In the genomic region with DNA sequence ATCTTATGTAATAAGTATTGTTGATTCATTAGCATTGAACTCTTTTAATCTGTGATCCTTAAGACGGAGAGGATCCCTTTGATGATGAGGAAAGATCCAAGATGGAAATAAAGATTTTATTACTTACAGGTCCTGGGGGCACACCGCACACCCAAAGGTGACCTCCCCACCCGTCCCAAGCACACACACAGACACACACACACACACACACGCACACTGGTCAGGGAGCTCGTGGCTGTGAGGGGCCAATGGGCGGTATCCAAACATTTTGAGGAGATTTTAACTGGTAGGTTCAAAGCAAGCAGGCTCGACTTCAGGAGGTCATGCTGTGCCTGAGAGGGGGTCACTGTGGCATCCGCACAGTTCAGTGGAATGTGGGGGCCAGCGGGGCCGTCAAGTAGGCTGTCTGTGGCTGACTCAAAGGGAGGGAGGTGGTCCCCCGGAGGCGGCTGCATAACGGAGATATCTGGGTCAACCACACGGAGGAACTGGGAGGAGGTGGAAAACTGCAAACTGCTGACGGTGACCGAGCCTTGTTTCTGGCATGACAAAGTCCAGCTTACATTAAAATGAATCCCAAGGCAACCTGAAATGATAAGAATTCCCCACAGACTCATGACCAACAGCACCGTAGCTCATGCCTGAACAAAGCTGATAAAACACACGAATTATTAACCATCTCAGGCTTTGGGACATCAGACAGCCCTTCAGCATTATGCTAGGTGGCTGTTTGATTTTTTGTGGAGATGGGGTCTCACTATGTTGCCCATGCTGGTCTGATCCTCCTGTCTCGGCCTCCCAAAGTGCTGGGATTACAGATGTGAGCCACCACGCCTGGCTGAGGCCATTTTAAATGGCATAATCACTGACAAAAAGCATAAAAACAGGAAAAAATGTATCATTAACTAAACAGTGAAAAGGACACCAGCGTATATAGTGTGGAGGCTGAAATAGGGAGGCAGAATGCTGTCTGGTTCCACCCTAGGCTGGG, we compare ENCODE assay signal across 28 cellular contexts. TPM values are rescaled to one million over a fixed set of nuclear protein-coding genes. Genes with fewer than 3 reads are reported as not detected.
DNase-seq lines count a peak whose midpoint lies in the region; ATAC-seq, FAIRE-seq and TF ChIP-seq lines count a peak whose summit lies in the region.
"Had no signal": no experiment of that assay in that cellular context is flagged by ENCODE, and none has a peak within 500 bp of the region (broad histone marks: within the 10 kb centered on the region; RNA-seq: fewer than 3 reads in every experiment).

No MANE protein-coding gene starts in this region.

- 76 to 87% (median 79%) methylated on average over 21 of the region's 21 CpGs for WGBS in heart left ventricle, 4 donors
- WGBS in adrenal gland, 4 donors = 59 to 82% (median 65%) methylated on average over 21 of the region's 21 CpGs
- WGBS in hepatocyte (ENCODE audit: low lambda C conversion rate, missing lambda C conversion rate) = 70% methylated on average over 21 of the region's 21 CpGs

- H3K4me3 Mint-ChIP-seq in stimulated activated memory B cell treated with anti-CD40 and anti-IgM and Interleukin-4, amounts not matched to agents 10 μg/mL and 1 μg/mL and 100 μg/mL, for 72 hours = no peak overlapping the region
- H3K4me3 Mint-ChIP-seq: CD8-positive, alpha-beta T cell; HFFc6 had no signal

- no peaks in the 10 kb centered on the region for H3K79me2 ChIP-seq in hepatocyte

- TF ChIP-seq CTCF in heart left ventricle (IDR thresholded peaks at IDR 0.05) (no peak), adrenal gland (IDR thresholded peaks at IDR 0.05) (no peak), hepatocyte (IDR thresholded peaks at IDR 0.05; ENCODE audit: poor library complexity) (no peak)

- peaks cover 52% of the 10 kb centered on the region for H3K36me3 Mint-ChIP-seq in stimulated activated memory B cell treated with anti-CD40 and anti-IgM and Interleukin-4, amounts not matched to agents 10 μg/mL and 1 μg/mL and 100 μg/mL, for 72 hours

- H3K27ac Mint-ChIP-seq in stimulated activated memory B cell treated with anti-CD40 and anti-IgM and Interleukin-4, amounts not matched to agents 10 μg/mL and 1 μg/mL and 100 μg/mL, for 72 hours = no peak overlapping the region
- H3K27ac Mint-ChIP-seq: CD8-positive, alpha-beta T cell; HFFc6 had no signal

- peak; percentile 26 for DNase-seq in Right ventricle myocardium superior
- DNase-seq in heart left ventricle = no peak
- peak in 4 of 7 donors; percentile 44 to 71 (median 55) for DNase-seq in adrenal gland
- peak; percentile 71 for DNase-seq in hepatocyte (ENCODE audit: low spot score)
- DNase-seq in HAP-1 (ENCODE audit: low spot score in 2 of 2) = no peak
- DNase-seq in GM12892 (ENCODE audit: insufficient read length) = no peak
- DNase-seq in NCI-H524 (lab: John Stamatoyannopoulos, UW) = no peak
- DNase-seq: AML-193; C1 segment of cervical spinal cord; Calu3; CD8-positive, alpha-beta T cell; DMS153; HFFc6; Kasumi-1; NCI-H1694 treated with DMSO at 0.1 percent for 48 hours; NCI-H2081 treated with DMSO at 0.1 percent for 48 hours; NCI-H2171 treated with DMSO at 0.1 percent for 48 hours; SIG-M5 had no signal

- H3K4me2 ChIP-seq in hepatocyte = peak overlapping the region; percentile 66

- H3K4me1 ChIP-seq in heart left ventricle = peaks cover 0 to 7% (median 0%) of the 10 kb centered on the region in 12 donors
- H3K4me1 ChIP-seq in adrenal gland (replicated peaks in 1 of 2) = peaks cover 0 to 17% of the 10 kb centered on the region in 2 donors
- H3K4me1 ChIP-seq in hepatocyte (ENCODE audit: insufficient read depth) = peaks cover 14% of the 10 kb centered on the region
- H3K4me1 ChIP-seq in HAP-1 = no peaks in the 10 kb centered on the region

- in situ Hi-C loops in HAP-1 (cut with MboI; ENCODE audit: low sequenced_read_pairs) = loop anchor here (5.0 kb wide), 1 partner anchor 45 kb away; no protein-coding TSS in a partner anchor

- H4K20me1 ChIP-seq in hepatocyte (ENCODE audit: insufficient read depth, poor library complexity, severe bottlenecking) = no peaks in the 10 kb centered on the region

- H3K4me3 ChIP-seq in heart left ventricle (no peak overlapping the region), adrenal gland (no peak overlapping the region), hepatocyte (no peak overlapping the region), HAP-1 (no peak overlapping the region)

- H3K9me3 ChIP-seq in heart left ventricle (no peaks in the 10 kb centered on the region), adrenal gland (replicated peaks in 1 of 3) (no peaks in the 10 kb centered on the region), hepatocyte (ENCODE audit: low read depth) (no peaks in the 10 kb centered on the region), HAP-1 (no peaks in the 10 kb centered on the region)

- no peaks in the 10 kb centered on the region for H3K27me3 ChIP-seq in heart left ventricle
- no peaks in the 10 kb centered on the region for H3K27me3 ChIP-seq in adrenal gland
- H3K27me3 ChIP-seq in hepatocyte = no peaks in the 10 kb centered on the region
- H3K27me3 ChIP-seq in HAP-1 (ENCODE audit: low read depth) = no peaks in the 10 kb centered on the region

- no peak overlapping the region for H2AFZ ChIP-seq in hepatocyte

- H3K27ac ChIP-seq in heart left ventricle (no peak overlapping the region), adrenal gland (peak overlapping the region in 1 of 5 donors; percentile 50), hepatocyte (peak overlapping the region; percentile 92)

- no peaks in the 10 kb centered on the region for H3K9me2 ChIP-seq in hepatocyte (replicated peaks; ENCODE audit: insufficient read depth)

- TF ChIP-seq POLR2A in heart left ventricle (IDR thresholded peaks at IDR 0.05) (no peak), adrenal gland (IDR thresholded peaks at IDR 0.05) (no peak), GM12892 (IDR thresholded peaks at IDR 0.05; ENCODE audit: low read depth, low read length) (no peak)

- no peaks in the 10 kb centered on the region for H3K27me3 Mint-ChIP-seq in stimulated activated memory B cell treated with anti-CD40 and anti-IgM and Interleukin-4, amounts not matched to agents 10 μg/mL and 1 μg/mL and 100 μg/mL, for 72 hours

- H3K9me3 Mint-ChIP-seq in stimulated activated memory B cell treated with anti-CD40 and anti-IgM and Interleukin-4, amounts not matched to agents 10 μg/mL and 1 μg/mL and 100 μg/mL, for 72 hours = no peaks in the 10 kb centered on the region
- H3K9me3 Mint-ChIP-seq: CD8-positive, alpha-beta T cell; HFFc6 had no signal

- H3K36me3 ChIP-seq in heart left ventricle = peaks cover 0 to 87% (median 77%) of the 10 kb centered on the region in 9 donors
- H3K36me3 ChIP-seq in adrenal gland (replicated peaks in 1 of 2) = peaks cover 0 to 33% of the 10 kb centered on the region in 2 donors
- H3K36me3 ChIP-seq in hepatocyte (replicated peaks; ENCODE audit: insufficient read depth, low read depth) = no peaks in the 10 kb centered on the region
- H3K36me3 ChIP-seq in HAP-1 (replicated peaks) = no peaks in the 10 kb centered on the region

- no peak for FAIRE-seq in GM12892 (lab: Jason Lieb, UNC)
- FAIRE-seq: G401.6, H54 had no signal

- no peaks in the 10 kb centered on the region for H3K4me1 Mint-ChIP-seq in stimulated activated memory B cell treated with anti-CD40 and anti-IgM and Interleukin-4, amounts not matched to agents 10 μg/mL and 1 μg/mL and 100 μg/mL, for 72 hours

- intact Hi-C loops in Right ventricle myocardium superior (cut with DNase I) (loop anchor here (5.0 kb wide), 1 partner anchor 45 kb away; no protein-coding TSS in a partner anchor), heart left ventricle (cut with DNase I) (loop anchor here in 7 of 10 donors (2.0 to 5.0 kb wide), 4 partner anchors 41 to 47 kb away; no protein-coding TSS in a partner anchor), adrenal gland (cut with DNase I) (no loop called here)

- ATAC-seq in Right ventricle myocardium superior (ENCODE audit: poor library complexity) = no peak
- no peak for ATAC-seq in heart left ventricle
- ATAC-seq in stimulated activated memory B cell treated with anti-CD40 and anti-IgM and Interleukin-4, amounts not matched to agents 10 μg/mL and 1 μg/mL and 100 μg/mL, for 72 hours = no peak
- ATAC-seq: CD8-positive, alpha-beta T cell; SK-N-SH treated with all-trans-retinoic acid at 6 μM for 48 hours had no signal

RNA-seq across cellular contexts. Expression of a gene that starts 20.9 kb away (rescaled TPM):
- 0.75 TPM for total RNA-seq in Right ventricle myocardium superior
- total RNA-seq in heart left ventricle = 1 to 10 TPM in 5 of 9 donors, under 1 TPM in 2, not detected in 2; 0.37 to 3.0 (median 1.2) TPM
- polyA plus RNA-seq in heart left ventricle = under 1 TPM; 0.22 to 0.80 TPM
- total RNA-seq in adrenal gland = 100 to 1,000 TPM in 2 of 8 donors, 10 to 100 TPM in 6; 11.7 to 140 (median 53.6) TPM
- 10 to 100 TPM; 11.2 to 27.6 (median 20.9) TPM for polyA plus RNA-seq in adrenal gland
- 15.8 and 21.2 TPM in 2 replicates for total RNA-seq in hepatocyte
- polyA plus RNA-seq in hepatocyte = 3.9 and 6.0 TPM in 2 replicates
- not detected for polyA plus RNA-seq in GM12892 (2012; ENCODE audit: missing spikeins)
- total RNA-seq: A172; Calu3; CD8-positive, alpha-beta T cell; Daoy; HFFc6; MCF 10A; OCI-LY7; RPMI7951 had no signal
- polyA plus RNA-seq: AG04450 had no signal

RNA-seq across cellular contexts. Expression of a gene that starts 43.3 kb away (rescaled TPM):
- 22.2 TPM for total RNA-seq in Right ventricle myocardium superior
- 10 to 100 TPM; 17.8 to 33.7 (median 23.1) TPM for total RNA-seq in heart left ventricle
- polyA plus RNA-seq in heart left ventricle = 10 to 100 TPM in 1 of 2 donors, 1 to 10 TPM in 1; 9.9 to 32.4 TPM
- 10 to 100 TPM; 28.1 to 60.3 (median 48.3) TPM for total RNA-seq in adrenal gland
- polyA plus RNA-seq in adrenal gland = 10 to 100 TPM; 12.1 to 47.2 (median 26.5) TPM
- 36.7 and 39.7 TPM in 2 replicates for total RNA-seq in hepatocyte
- polyA plus RNA-seq in hepatocyte = 41.8 and 42.3 TPM in 2 replicates
- polyA plus RNA-seq in GM12892 (2012; ENCODE audit: missing spikeins) = 26.5 TPM

RNA-seq across cellular contexts. Expression of a gene that starts 43.9 kb away (rescaled TPM):
- total RNA-seq in Right ventricle myocardium superior (3.7 TPM), heart left ventricle (1 to 10 TPM; 2.3 to 6.5 (median 3.9) TPM), adrenal gland (10 to 100 TPM in 1 of 8 donors, 1 to 10 TPM in 7; 6.0 to 10.3 (median 9.1) TPM), hepatocyte (5.3 and 8.0 TPM in 2 replicates)
- polyA plus RNA-seq in heart left ventricle (1 to 10 TPM; 1.6 to 2.6 TPM), adrenal gland (10 to 100 TPM in 1 of 3 donors, 1 to 10 TPM in 2; 2.7 to 13.2 (median 3.0) TPM), hepatocyte (2.5 and 4.4 TPM in 2 replicates)
- polyA plus RNA-seq in GM12892 (2012; ENCODE audit: missing spikeins) = 5.9 TPM

RNA-seq across cellular contexts. Expression of a gene that starts 52.6 kb away (rescaled TPM):
- total RNA-seq in Right ventricle myocardium superior = 28.2 TPM
- 10 to 100 TPM; 24.6 to 61.9 (median 33.3) TPM for total RNA-seq in heart left ventricle
- 10 to 100 TPM; 14.0 to 30.3 TPM for polyA plus RNA-seq in heart left ventricle
- total RNA-seq in adrenal gland = 10 to 100 TPM; 29.3 to 71.8 (median 56.1) TPM
- 10 to 100 TPM; 26.4 to 47.8 (median 31.9) TPM for polyA plus RNA-seq in adrenal gland
- 21.3 and 33.8 TPM in 2 replicates for total RNA-seq in hepatocyte
- 33.5 and 34.0 TPM in 2 replicates for polyA plus RNA-seq in hepatocyte
- polyA plus RNA-seq in GM12892 (2012; ENCODE audit: missing spikeins) = 40.0 TPM

RNA-seq across cellular contexts. Expression of a gene that starts 52.9 kb away (rescaled TPM):
- total RNA-seq in Right ventricle myocardium superior = 7.2 TPM
- 10 to 100 TPM in 2 of 9 donors, 1 to 10 TPM in 7; 3.9 to 33.0 (median 8.2) TPM for total RNA-seq in heart left ventricle
- 10 to 100 TPM; 16.0 to 30.5 TPM for polyA plus RNA-seq in heart left ventricle
- 100 to 1,000 TPM in 1 of 8 donors, 10 to 100 TPM in 7; 16.2 to 103 (median 48.7) TPM for total RNA-seq in adrenal gland
- polyA plus RNA-seq in adrenal gland = 100 to 1,000 TPM in 1 of 3 donors, 10 to 100 TPM in 2; 67.3 to 114 (median 95.7) TPM
- total RNA-seq in hepatocyte = 19.8 and 34.4 TPM in 2 replicates
- 16.1 and 23.8 TPM in 2 replicates for polyA plus RNA-seq in hepatocyte
- 175 TPM for polyA plus RNA-seq in GM12892 (2012; ENCODE audit: missing spikeins)

Comparison
In these comparisons a context has a peak if more than half of its experiments do, and no peak if none do; other contexts are left out.
1. DNase-seq: peak in Right ventricle myocardium superior (single experiment), adrenal gland (4 of 7) and hepatocyte (single experiment); none in heart left ventricle (0 of 5), HAP-1 (0 of 2), GM12892 (single experiment) and NCI-H524 (0 of 2).
2. intact Hi-C loops: an anchor here in Right ventricle myocardium superior (5.0 kb wide) and heart left ventricle (2.0 to 5.0 kb wide); none called in adrenal gland.